15 cellular contexts compared by ENCODE assay signal in the genomic region with DNA sequence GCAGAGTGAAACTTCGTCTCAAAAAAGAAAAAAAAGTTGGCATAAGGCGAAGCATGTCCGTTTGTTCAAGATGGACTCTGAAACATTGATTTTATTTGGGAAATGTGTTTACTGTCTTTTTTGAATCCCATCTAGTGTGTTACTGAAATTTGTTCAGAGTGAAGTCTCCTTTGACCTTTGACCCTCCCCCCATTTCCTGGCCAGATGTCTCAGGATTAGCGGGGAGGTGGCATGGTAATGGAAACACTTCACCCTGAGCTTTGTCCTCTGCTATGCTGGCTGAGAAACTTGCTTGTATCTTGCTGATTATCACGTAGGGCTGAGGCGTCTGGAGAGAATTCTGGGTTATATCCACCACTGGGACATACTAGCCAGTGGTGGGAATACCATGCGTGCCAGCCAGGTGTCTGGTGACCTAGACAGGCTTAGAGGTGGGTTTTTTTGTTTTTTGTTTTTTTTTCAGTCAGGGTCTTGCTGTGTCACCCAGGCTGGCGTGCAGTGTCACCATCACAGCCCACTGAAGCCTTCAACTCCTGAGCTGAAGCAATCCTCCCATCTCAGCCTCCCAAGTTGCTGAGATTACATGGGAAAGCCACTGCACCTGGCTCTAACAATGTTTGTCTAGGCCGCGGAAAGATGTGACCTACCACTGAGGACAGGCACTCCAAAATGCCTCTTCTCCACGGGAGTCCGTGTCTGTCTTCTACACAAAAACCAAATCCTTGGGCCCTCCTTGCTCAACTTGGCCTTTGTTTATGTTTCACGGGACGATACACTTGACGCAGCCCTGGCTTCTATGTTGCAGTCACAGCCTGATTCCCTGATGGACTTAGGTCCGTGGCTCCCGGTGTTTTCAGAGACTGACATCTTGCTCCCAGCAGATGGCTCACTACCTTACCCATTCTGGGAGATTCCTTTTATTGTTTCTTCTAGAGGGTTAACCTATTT. TPM values are rescaled to one million over a fixed set of nuclear protein-coding genes. Genes with fewer than 3 reads are reported as not detected.
DNase-seq lines count a peak whose midpoint lies in the region; ATAC-seq, FAIRE-seq and TF ChIP-seq lines count a peak whose summit lies in the region.
"Had no signal": no experiment of that assay in that cellular context is flagged by ENCODE, and none has a peak within 500 bp of the region (broad histone marks: within the 10 kb centered on the region; RNA-seq: fewer than 3 reads in every experiment).

No MANE protein-coding gene starts in this region.

- ATAC-seq in mucosa of descending colon: peak; percentile 60
- ATAC-seq in GM21786 (IDR thresholded peaks at IDR 0.05; ENCODE audit: unreplicated experiment): no peak
- no peak for ATAC-seq in HG03280 (IDR thresholded peaks at IDR 0.05; ENCODE audit: unreplicated experiment)
- ATAC-seq in GM21381 (IDR thresholded peaks at IDR 0.05; ENCODE audit: unreplicated experiment): no peak

- H3K27me3 Mint-ChIP-seq in HFFc6 (ENCODE audit: insufficient read depth): peaks cover 45% of the 10 kb centered on the region

- peaks cover 4% of the 10 kb centered on the region for H3K36me3 Mint-ChIP-seq in HFFc6 (ENCODE audit: low read depth)

- peak overlapping the region in 1 of 11 experiments; percentile 27; a peak in 1 of 22 replicates for H3K27ac ChIP-seq in BLaER1 treated with 17β-estradiol and CSF1 and Interleukin-3, amounts not matched to agents 10 nM and 100 nM
- H3K27ac ChIP-seq: KMS-11 had no signal

- H3K4me1 Mint-ChIP-seq in HFFc6 (ENCODE audit: low read depth): peaks cover 6% of the 10 kb centered on the region

- H3K27me3 ChIP-seq in BLaER1 treated with 17β-estradiol and CSF1 and Interleukin-3, amounts not matched to agents 10 nM and 100 nM: no peaks in the 10 kb centered on the region
- no peaks in the 10 kb centered on the region for H3K27me3 ChIP-seq in bronchial epithelial cell (ENCODE audit: control insufficient read depth, insufficient read depth, low read length)

- peaks cover 11% of the 10 kb centered on the region; the same call in 1 of the 2 replicates for H3K9me3 Mint-ChIP-seq in HFFc6
- H3K9me3 Mint-ChIP-seq: mesothelial cell of epicardium had no signal

- no peak for DNase-seq in HFFc6
- peak; percentile 42 for DNase-seq in bronchial epithelial cell (ENCODE audit: low read depth)
- peak; percentile 22 to 65 (median 49) for DNase-seq in mucosa of descending colon
- no peak for DNase-seq in germinal center (ENCODE audit: low spot score)
- DNase-seq: activated CD4-positive, alpha-beta T cell treated with anti-CD3 and anti-CD28 coated beads for 48 hours; foreskin melanocyte; NK-92 treated with Interleukin-12 subunit alpha and Interleukin-12 subunit beta, amount 100 ng/mL, for 24 hours; stimulated activated CD4-positive, alpha-beta T cell treated with anti-CD3 and anti-CD28 coated beads, Interleukin-15, amount 100 ng/mL, for 24 hours; substantia nigra had no signal

- H3K36me3 ChIP-seq in BLaER1 treated with 17β-estradiol and CSF1 and Interleukin-3, amounts not matched to agents 10 nM and 100 nM: peaks cover 21 to 31% (median 26%) of the 10 kb centered on the region in 11 experiments; a peak in 21 of 22 replicates
- H3K36me3 ChIP-seq in bronchial epithelial cell (ENCODE audit: control insufficient read depth, insufficient read depth, low read length): no peaks in the 10 kb centered on the region
- H3K36me3 ChIP-seq in mucosa of descending colon (ENCODE audit: low read depth): no peaks in the 10 kb centered on the region

- peaks cover 25 to 57% (median 42%) of the 10 kb centered on the region in 11 experiments for H4K20me1 ChIP-seq in BLaER1 treated with 17β-estradiol and CSF1 and Interleukin-3, amounts not matched to agents 10 nM and 100 nM

- H3K9me3 ChIP-seq in BLaER1 treated with 17β-estradiol and CSF1 and Interleukin-3, amounts not matched to agents 10 nM and 100 nM (replicated peaks in 1 of 11): no peaks in the 10 kb centered on the region
- H3K9me3 ChIP-seq in mucosa of descending colon: no peaks in the 10 kb centered on the region

- H3K4me3 Mint-ChIP-seq in HFFc6: no peak overlapping the region
- H3K4me3 Mint-ChIP-seq: mesothelial cell of epicardium had no signal

- no peak overlapping the region for H3K4me3 ChIP-seq in BLaER1 treated with 17β-estradiol and CSF1 and Interleukin-3, amounts not matched to agents 10 nM and 100 nM
- no peak overlapping the region for H3K4me3 ChIP-seq in bronchial epithelial cell (ENCODE audit: low read depth, low read length)
- no peak overlapping the region for H3K4me3 ChIP-seq in mucosa of descending colon

- no peak for FAIRE-seq in bronchial epithelial cell (lab: Jason Lieb, UNC)

- TF ChIP-seq CTCF in HFFc6 (IDR thresholded peaks at IDR 0.05) (peak; percentile 42; the same call in 1 of the 2 replicates), bronchial epithelial cell (IDR thresholded peaks at IDR 0.05; ENCODE audit: insufficient read depth, low read length, severe bottlenecking) (peak; percentile 37), mucosa of descending colon (IDR thresholded peaks at IDR 0.05) (no peak)

- H3K4me2 ChIP-seq in BLaER1 treated with 17β-estradiol and CSF1 and Interleukin-3, amounts not matched to agents 10 nM and 100 nM: peak overlapping the region in 7 of 11 experiments; percentile 0 to 40 (median 8); a peak in 8 of 22 replicates
- H3K4me2 ChIP-seq: KMS-11 had no signal

- H3K9ac ChIP-seq in BLaER1 treated with 17β-estradiol and CSF1 and Interleukin-3, amounts not matched to agents 10 nM and 100 nM: peak overlapping the region in 4 of 11 experiments; percentile 14 to 48 (median 35); a peak in 2 of 22 replicates
- H3K9ac ChIP-seq: KMS-11 had no signal

- H3K27ac Mint-ChIP-seq in HFFc6: no peak overlapping the region
- H3K27ac Mint-ChIP-seq: mesothelial cell of epicardium had no signal

- intact Hi-C loops in mucosa of descending colon (cut with DNase I, micrococcal nuclease): no loop called here

- peaks cover 9 to 49% (median 30%) of the 10 kb centered on the region in 10 experiments for H3K4me1 ChIP-seq in BLaER1 treated with 17β-estradiol and CSF1 and Interleukin-3, amounts not matched to agents 10 nM and 100 nM
- H3K4me1 ChIP-seq in mucosa of descending colon (ENCODE audit: low read depth): peaks cover 22% of the 10 kb centered on the region

RNA-seq across cellular contexts. Expression of gene GALK1, which starts 6.6 kb away (rescaled TPM):
- 10 to 100 TPM; 33.8 to 43.2 (median 37.7) TPM for total RNA-seq in HFFc6 (2021; fragmentation: NEBNext Ultra II Directional; extraction: Animal tissue kit (Norgen Biotek cat#: 25700))
- 13.4 and 32.8 TPM in 2 replicates for total RNA-seq in bronchial epithelial cell
- total RNA-seq in mucosa of descending colon: 10 to 100 TPM in 2 of 3 donors, 1 to 10 TPM in 1; 7.1 to 18.2 (median 18.2) TPM

RNA-seq across cellular contexts. Expression of gene UNK, which starts 13.0 kb away (rescaled TPM):
- total RNA-seq in HFFc6 (2021; fragmentation: NEBNext Ultra II Directional; extraction: Animal tissue kit (Norgen Biotek cat#: 25700)): 10 to 100 TPM; 12.7 to 18.6 (median 16.2) TPM
- total RNA-seq in bronchial epithelial cell: 10.8 and 11.4 TPM in 2 replicates
- 10 to 100 TPM; 24.5 to 27.5 (median 25.7) TPM for total RNA-seq in mucosa of descending colon

RNA-seq across cellular contexts. Expression of gene ITGB4, which starts 50.3 kb away (rescaled TPM):
- total RNA-seq in HFFc6 (2021; fragmentation: NEBNext Ultra II Directional; extraction: Animal tissue kit (Norgen Biotek cat#: 25700)): 1 to 10 TPM in 1 of 6 experiments, under 1 TPM in 4, not detected in 1; 0.28 to 1.0 (median 0.76) TPM
- total RNA-seq in bronchial epithelial cell: 297 and 565 TPM in 2 replicates
- 100 to 1,000 TPM; 153 to 307 (median 246) TPM for total RNA-seq in mucosa of descending colon

Comparison
In these comparisons a context has a peak if more than half of its experiments do, and no peak if none do; other contexts are left out.
1. DNase-seq: peak in bronchial epithelial cell (single experiment) and mucosa of descending colon (3 of 3); none in HFFc6 (single experiment) and germinal center (single experiment).
2. RNA of gene ITGB4, which starts 50.3 kb away (total RNA-seq): 297 to 565 TPM in bronchial epithelial cell and 153 to 307 TPM in mucosa of descending colon; 0.28 to 1.0 TPM in HFFc6; every median in the first group is over 10 times any median in the second.